In the genomic region with DNA sequence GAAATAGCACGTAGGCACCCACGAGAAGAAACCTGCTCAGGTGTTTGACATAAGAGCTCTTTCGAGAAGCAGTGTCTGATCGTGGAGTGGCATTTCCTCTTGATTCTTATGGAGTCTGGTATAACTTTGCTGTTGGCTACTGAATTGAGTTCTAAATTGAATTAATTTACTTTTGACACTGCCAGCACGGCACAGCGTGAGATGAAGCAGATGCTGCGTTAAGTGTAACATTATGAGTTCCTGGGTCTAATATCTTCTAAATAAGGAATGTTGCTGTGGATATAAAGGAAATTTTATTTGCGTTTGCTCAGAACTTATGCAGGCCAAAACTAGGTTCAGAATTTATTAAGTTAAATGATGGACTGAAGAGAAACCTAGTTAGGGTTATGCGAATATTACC, we compare ENCODE assay signal across 15 cellular contexts.
DNase-seq lines count a peak whose midpoint lies in the region; ATAC-seq and TF ChIP-seq lines count a peak whose summit lies in the region.
"Had no signal": no experiment of that assay in that cellular context is flagged by ENCODE, and none has a peak within 500 bp of the region (broad histone marks: within the 10 kb centered on the region; RNA-seq: fewer than 3 reads in every experiment).

No MANE protein-coding gene starts in this region.

- H3K27ac ChIP-seq in MM.1S (ENCODE audit: low read length), result peak overlapping the region; percentile 88
- H3K27ac ChIP-seq in sigmoid colon, result peak overlapping the region in 3 of 4 donors; percentile 51 to 66 (median 57)
- H3K27ac ChIP-seq: 22Rv1, PC-9, RWPE1 had no signal

- H3K4me3 ChIP-seq in MM.1S (ENCODE audit: low read length), result peak overlapping the region; percentile 17
- peak overlapping the region; percentile 26 for H3K4me3 ChIP-seq in endocrine pancreas (ENCODE audit: control insufficient read depth, insufficient read depth, low read length)
- H3K4me3 ChIP-seq in sigmoid colon, result no peak overlapping the region
- H3K4me3 ChIP-seq: PC-9 had no signal

- peaks cover 58% of the 10 kb centered on the region for H3F3A ChIP-seq in MM.1S (ENCODE audit: insufficient read depth, low read length)

- no peaks in the 10 kb centered on the region for H4K20me1 ChIP-seq in MM.1S (ENCODE audit: insufficient read depth, low read length)

- H3K9ac ChIP-seq in MM.1S (ENCODE audit: low read length) (no peak overlapping the region), endocrine pancreas (ENCODE audit: control insufficient read depth, insufficient read depth, low read length) (no peak overlapping the region)

- no peak for TF ChIP-seq CTCF in MM.1S (IDR thresholded peaks at IDR 0.05; ENCODE audit: low read length)
- no peak for TF ChIP-seq CTCF in sigmoid colon (IDR thresholded peaks at IDR 0.05)

- no peaks in the 10 kb centered on the region for H3K36me3 ChIP-seq in MM.1S (replicated peaks; ENCODE audit: insufficient read depth, low read length)
- H3K36me3 ChIP-seq in endocrine pancreas (ENCODE audit: control insufficient read depth, insufficient read depth, low read length), result no peaks in the 10 kb centered on the region
- H3K36me3 ChIP-seq in sigmoid colon, result no peaks in the 10 kb centered on the region

- no peak for TF ChIP-seq EP300 in sigmoid colon (IDR thresholded peaks at IDR 0.05)

- H2AFZ ChIP-seq in MM.1S (ENCODE audit: low read length), result no peak overlapping the region
- H2AFZ ChIP-seq: PC-9 had no signal

- WGBS in sigmoid colon, 2 donors, result 84 to 88% methylated on average over 9 of the region's 9 CpGs

- intact Hi-C loops in sigmoid colon (cut with DNase I), result no loop called here

- no peaks in the 10 kb centered on the region for H3K79me2 ChIP-seq in MM.1S (ENCODE audit: low read length)

- H3K4me1 ChIP-seq in MM.1S (ENCODE audit: low read length) (peaks cover 73% of the 10 kb centered on the region), endocrine pancreas (ENCODE audit: control insufficient read depth, insufficient read depth, low read length) (peaks cover 4% of the 10 kb centered on the region), sigmoid colon (peaks cover 0 to 39% (median 30%) of the 10 kb centered on the region in 4 donors)

- H3K9me3 ChIP-seq in MM.1S (replicated peaks; ENCODE audit: insufficient read depth, low read length) (no peaks in the 10 kb centered on the region), endocrine pancreas (ENCODE audit: control insufficient read depth, low read length) (no peaks in the 10 kb centered on the region), sigmoid colon (no peaks in the 10 kb centered on the region)

- no peak for ATAC-seq in GM21723 (IDR thresholded peaks at IDR 0.05; ENCODE audit: unreplicated experiment)
- ATAC-seq: HCT116 had no signal

- no peaks in the 10 kb centered on the region for H3K27me3 ChIP-seq in MM.1S (replicated peaks; ENCODE audit: insufficient read depth, low read length)
- no peaks in the 10 kb centered on the region for H3K27me3 ChIP-seq in endocrine pancreas (ENCODE audit: control insufficient read depth, insufficient read depth, low read length)
- H3K27me3 ChIP-seq in sigmoid colon, result no peaks in the 10 kb centered on the region

- no peaks in the 10 kb centered on the region for H3K9me2 ChIP-seq in MM.1S (replicated peaks; ENCODE audit: insufficient read depth, low read length)

- peak overlapping the region; percentile 63 for H3K4me2 ChIP-seq in MM.1S (ENCODE audit: low read depth, low read length)
- H3K4me2 ChIP-seq: PC-9 had no signal

- TF ChIP-seq POLR2A in sigmoid colon (IDR thresholded peaks at IDR 0.05), result no peak

- DNase-seq in NCI-H1436 (lab: John Stamatoyannopoulos, UW) (peak; percentile 42), NCI-H1436 treated with DMSO at 0.1 percent for 48 hours (lab: John Stamatoyannopoulos, UW) (no peak), MM.1S (peak; percentile 15), sigmoid colon (no peak), NCI-H82 (lab: John Stamatoyannopoulos, UW) (no peak)
- no peak for DNase-seq in activated T-cell treated with anti-CD3 and anti-CD28 coated beads, Interleukin-2, amount 50 U/mL, for 1 hour
- DNase-seq: CD4-positive, alpha-beta T cell; GOT3; PC-9; SIG-M5 had no signal

Comparison
In these comparisons a context has a peak if more than half of its experiments do, and no peak if none do; other contexts are left out.
1. DNase-seq: peak in NCI-H1436 (single experiment) and MM.1S (single experiment); none in NCI-H1436 treated with DMSO at 0.1 percent for 48 hours (single experiment), sigmoid colon (single experiment), activated T-cell treated with anti-CD3 and anti-CD28 coated beads, Interleukin-2, amount 50 U/mL, for 1 hour (single experiment) and NCI-H82 (single experiment).
2. H3K4me3 ChIP-seq: peak in MM.1S (single experiment) and endocrine pancreas (single experiment); none in sigmoid colon (0 of 4).